17 cellular contexts compared by ENCODE assay signal in genomic region chr10:12949248-12949647, GRCh38. TPM values are rescaled to one million over a fixed set of nuclear protein-coding genes. Genes with fewer than 3 reads are reported as not detected.
DNase-seq lines count a peak whose midpoint lies in the region; ATAC-seq and TF ChIP-seq lines count a peak whose summit lies in the region.
"Had no signal": no experiment of that assay in that cellular context is flagged by ENCODE, and none has a peak within 500 bp of the region (broad histone marks: within the 10 kb centered on the region; RNA-seq: fewer than 3 reads in every experiment).

No MANE protein-coding gene starts in this region.

- H3K9me3 ChIP-seq in H9 (ENCODE audit: control insufficient read depth, low read depth, low read length) (no peaks in the 10 kb centered on the region), WERI-Rb-1 (ENCODE audit: severe bottlenecking) (no peaks in the 10 kb centered on the region)
- H3K9me3 ChIP-seq: Peyer's patch had no signal

- no peaks in the 10 kb centered on the region for H3K4me1 ChIP-seq in H9 (ENCODE audit: insufficient read depth, low read length)
- H3K4me1 ChIP-seq: left ventricle myocardium inferior, Peyer's patch had no signal

- H3K14ac ChIP-seq in H9 (ENCODE audit: insufficient read depth, low read length): no peak overlapping the region

- no peak overlapping the region for H3K56ac ChIP-seq in H9 (ENCODE audit: insufficient read length, low read depth, low read length)

- WGBS in H9 (ENCODE audit: extremely low coverage, insufficient read length, low lambda C conversion rate): no CpG with 5 or more reads among the region's 4 CpGs

- H3K27ac ChIP-seq in H9 (ENCODE audit: insufficient read length, low read depth, low read length) (no peak overlapping the region), WERI-Rb-1 (no peak overlapping the region)
- H3K27ac ChIP-seq: left ventricle myocardium inferior, Peyer's patch had no signal

- no peak overlapping the region for H2BK12ac ChIP-seq in H9 (ENCODE audit: insufficient read length, low read depth, low read length)

- no peak overlapping the region for H3K4me3 Mint-ChIP-seq in H9
- H3K4me3 Mint-ChIP-seq: stimulated activated naive CD8-positive, alpha-beta T cell treated with anti-CD3 and anti-CD28 coated beads, Interleukin-15, Interleukin-2, amounts not matched to agents 100 ng/mL and 50 ng/mL, for 24 hours had no signal

- no peak overlapping the region for H3K23ac ChIP-seq in H9 (ENCODE audit: insufficient read length, low read depth, low read length)

- no peaks in the 10 kb centered on the region for H3K79me2 ChIP-seq in H9 (ENCODE audit: insufficient read depth, low read length)

- H3K36me3 Mint-ChIP-seq in H9 (ENCODE audit: insufficient read depth in 1 of 3, low read depth in 3 of 3): peaks cover 16 to 20% (median 20%) of the 10 kb centered on the region in 3 experiments

- no peaks in the 10 kb centered on the region for H3K23me2 ChIP-seq in H9 (ENCODE audit: insufficient read length, low read depth, low read length, poor library complexity, severe bottlenecking)

- no peak overlapping the region for H3K4me3 ChIP-seq in WERI-Rb-1 (ENCODE audit: low read depth, low read length)
- H3K4me3 ChIP-seq: left ventricle myocardium inferior, Peyer's patch had no signal

- H2BK120ac ChIP-seq in H9 (ENCODE audit: low read depth, low read length, poor library complexity, severe bottlenecking): no peak overlapping the region

- no peak overlapping the region for H3K18ac ChIP-seq in H9 (ENCODE audit: insufficient read length, low read depth, low read length)

- H3K27me3 ChIP-seq in H9 (ENCODE audit: insufficient read depth, low read length) (no peaks in the 10 kb centered on the region), WERI-Rb-1 (ENCODE audit: insufficient read depth, low read depth, severe bottlenecking) (no peaks in the 10 kb centered on the region)
- H3K27me3 ChIP-seq: Peyer's patch had no signal

- H4K5ac ChIP-seq in H9 (ENCODE audit: insufficient read length, low read depth, low read length): no peak overlapping the region

- no peak overlapping the region for H3K4ac ChIP-seq in H9 (ENCODE audit: low read depth, low read length)

- peaks cover 5% of the 10 kb centered on the region for H3K27me3 Mint-ChIP-seq in H9 (ENCODE audit: low read depth)
- H3K27me3 Mint-ChIP-seq: stimulated activated naive CD8-positive, alpha-beta T cell treated with anti-CD3 and anti-CD28 coated beads, Interleukin-15, Interleukin-2, amounts not matched to agents 100 ng/mL and 50 ng/mL, for 24 hours had no signal

- no peak overlapping the region for H2AFZ ChIP-seq in H9 (ENCODE audit: low read length)

- no peak overlapping the region for H2AK5ac ChIP-seq in H9 (ENCODE audit: insufficient read length, low read length)

- H4K20me1 ChIP-seq in H9 (ENCODE audit: control insufficient read depth, insufficient read depth, insufficient read length): no peaks in the 10 kb centered on the region

- in situ Hi-C loops in ACHN (cut with HindIII; ENCODE audit: low pct_ligation_motif_present, low pct_unique_long_range_greater_than_20kb, low sequenced_read_pairs): no loop called here

- H3K9ac ChIP-seq in H9 (ENCODE audit: extremely low read depth, insufficient read length, low read length): no peak overlapping the region

- H2BK20ac ChIP-seq in H9 (ENCODE audit: low read depth, low read length, poor library complexity, severe bottlenecking): no peak overlapping the region

- no peaks in the 10 kb centered on the region for H3K79me1 ChIP-seq in H9 (ENCODE audit: insufficient read depth, low read depth, low read length, poor library complexity, severe bottlenecking)

- peaks cover 4% of the 10 kb centered on the region in 2 experiments; a peak in 3 of 4 replicates for H3K4me1 Mint-ChIP-seq in H9

- peak; percentile 9 for DNase-seq in ACHN
- DNase-seq in H9: no peak
- no peak for DNase-seq in WERI-Rb-1
- DNase-seq in iPS-NIHi11 (ENCODE audit: low spot score): peak; percentile 21
- no peak for DNase-seq in NCI-H1694 (lab: John Stamatoyannopoulos, UW)
- DNase-seq in activated effector memory CD4-positive, alpha-beta T cell treated with anti-CD3 and anti-CD28 coated beads, Interleukin-2, amount 50 U/mL, for 16 hours: no peak
- DNase-seq in SHP77 (lab: John Stamatoyannopoulos, UW): no peak
- DNase-seq: Calu3, GOT3, left ventricle myocardium inferior, MM.1S, NCI-H2081 treated with DMSO at 0.1 percent for 48 hours, NCI-H526 treated with DMSO at 0.1 percent for 48 hours, Peyer's patch had no signal

- ATAC-seq in HG03571 (IDR thresholded peaks at IDR 0.05; ENCODE audit: unreplicated experiment): no peak

- no peaks in the 10 kb centered on the region for H3K36me3 ChIP-seq in WERI-Rb-1
- H3K36me3 ChIP-seq: left ventricle myocardium inferior, Peyer's patch had no signal

- no peak overlapping the region for H2BK15ac ChIP-seq in H9 (ENCODE audit: low read depth, low read length)

- H4K91ac ChIP-seq in H9 (ENCODE audit: insufficient read length, low read depth, low read length): no peak overlapping the region

- H3T11ph ChIP-seq in H9 (ENCODE audit: low read length): no peak overlapping the region

- TF ChIP-seq CTCF in H9 (conservative IDR thresholded peaks at IDR 0.05): peak; percentile 58; the same call in 2 of the 3 replicates
- peak; percentile 28; the same call in 1 of the 2 replicates for TF ChIP-seq CTCF in WERI-Rb-1 (IDR thresholded peaks at IDR 0.05; ENCODE audit: low read depth, low read length)

- H3K27ac Mint-ChIP-seq in H9: no peak overlapping the region; a peak in 1 of 7 replicates
- H3K27ac Mint-ChIP-seq: stimulated activated naive CD8-positive, alpha-beta T cell treated with anti-CD3 and anti-CD28 coated beads, Interleukin-15, Interleukin-2, amounts not matched to agents 100 ng/mL and 50 ng/mL, for 24 hours had no signal

- peaks cover 22 to 28% of the 10 kb centered on the region in 2 experiments for H3K9me3 Mint-ChIP-seq in H9

- no peak overlapping the region for H3K4me2 ChIP-seq in H9 (ENCODE audit: insufficient read depth, insufficient read length, low read length)

- no peak overlapping the region for H2BK5ac ChIP-seq in H9 (ENCODE audit: insufficient read length, low read length)

- no peak overlapping the region for H4K8ac ChIP-seq in H9 (replicated peaks; ENCODE audit: insufficient read length, low read depth, low read length)

RNA-seq across cellular contexts. Expression of gene CCDC3, which starts 52.3 kb away (rescaled TPM):
- 2.3 and 2.4 TPM in 2 replicates for total RNA-seq in H9 (2021)
- total RNA-seq: activated CD8-positive, alpha-beta memory T cell treated with anti-CD3 and anti-CD28 coated beads for 36 hours; Calu3 had no signal

Comparison
In these comparisons a context has a peak if more than half of its experiments do, and no peak if none do; other contexts are left out.
1. DNase-seq: peak in ACHN (single experiment) and iPS-NIHi11 (single experiment); none in H9 (single experiment), WERI-Rb-1 (single experiment), NCI-H1694 (single experiment), activated effector memory CD4-positive, alpha-beta T cell treated with anti-CD3 and anti-CD28 coated beads, Interleukin-2, amount 50 U/mL, for 16 hours (single experiment) and SHP77 (0 of 2).